ENCODE assay signal across 15 cellular contexts in genomic region chr22:49156662-49157285, GRCh38.
DNase-seq lines count a peak whose midpoint lies in the region; ATAC-seq and TF ChIP-seq lines count a peak whose summit lies in the region.
"Had no signal": no experiment of that assay in that cellular context is flagged by ENCODE, and none has a peak within 500 bp of the region (broad histone marks: within the 10 kb centered on the region; RNA-seq: fewer than 3 reads in every experiment).

No MANE protein-coding gene starts in this region.

- WGBS in hepatocyte (ENCODE audit: low lambda C conversion rate, missing lambda C conversion rate), result 64% methylated on average over 17 of the region's 17 CpGs

- H3K27ac ChIP-seq in hepatocyte, result no peak overlapping the region
- H3K27ac ChIP-seq: breast epithelium had no signal

- no peak overlapping the region for H3K4me2 ChIP-seq in hepatocyte

- no peaks in the 10 kb centered on the region for H3K79me2 ChIP-seq in hepatocyte

- no peak overlapping the region for H2AFZ ChIP-seq in hepatocyte

- H3K4me3 ChIP-seq in hepatocyte (no peak overlapping the region), BE2C (ENCODE audit: low read depth, low read length) (no peak overlapping the region)
- H3K4me3 ChIP-seq: breast epithelium, HAP-1 had no signal

- H4K20me1 ChIP-seq in hepatocyte (ENCODE audit: insufficient read depth, poor library complexity, severe bottlenecking), result no peaks in the 10 kb centered on the region

- H3K9me3 ChIP-seq in hepatocyte (ENCODE audit: low read depth) (no peaks in the 10 kb centered on the region), BE2C (no peaks in the 10 kb centered on the region; the same call in 1 of the 2 replicates)
- H3K9me3 ChIP-seq: HAP-1 had no signal

- H3K27me3 ChIP-seq in hepatocyte (no peaks in the 10 kb centered on the region), BE2C (no peaks in the 10 kb centered on the region)

- peaks cover 13% of the 10 kb centered on the region for H3K4me1 ChIP-seq in hepatocyte (ENCODE audit: insufficient read depth)
- H3K4me1 ChIP-seq in BE2C, result no peaks in the 10 kb centered on the region
- H3K4me1 ChIP-seq: breast epithelium, HAP-1 had no signal

- no peak for TF ChIP-seq CTCF in hepatocyte (IDR thresholded peaks at IDR 0.05; ENCODE audit: poor library complexity)
- TF ChIP-seq CTCF in BE2C (IDR thresholded peaks at IDR 0.05; ENCODE audit: low read depth, low read length), result no peak

- H3K36me3 ChIP-seq in hepatocyte (replicated peaks; ENCODE audit: insufficient read depth, low read depth) (no peaks in the 10 kb centered on the region), BE2C (no peaks in the 10 kb centered on the region)
- H3K36me3 ChIP-seq: breast epithelium, HAP-1 had no signal

- no peaks in the 10 kb centered on the region for H3K9me2 ChIP-seq in hepatocyte (replicated peaks; ENCODE audit: insufficient read depth)

- ATAC-seq in stimulated activated naive CD8-positive, alpha-beta T cell treated with anti-CD3 and anti-CD28 coated beads, Interleukin-15, Interleukin-2, amounts not matched to agents 100 U/mL and 50 U/mL, for 24 hours, result no peak
- ATAC-seq: activated naive CD4-positive, alpha-beta T cell treated with anti-CD3 and anti-CD28 coated beads, Interleukin-2, amount 50 U/mL, for 72 hours; sciatic nerve; stimulated activated naive B cell treated with anti-CD40 and anti-IgM and Interleukin-4, amounts not matched to agents 10 μg/mL and 1 μg/mL and 100 μg/mL, for 72 hours had no signal

- DNase-seq in COR-L47 (lab: John Stamatoyannopoulos, UW) (peak; percentile 99), NCI-H128 (lab: John Stamatoyannopoulos, UW; ENCODE audit: unreplicated experiment) (peak; percentile 82), NCI-H510A (lab: John Stamatoyannopoulos, UW) (peak; percentile 89), hepatocyte (ENCODE audit: low spot score) (peak; percentile 55), BE2C (no peak), islet precursor cell (no peak), NCI-H2227 (lab: John Stamatoyannopoulos, UW; ENCODE audit: unreplicated experiment) (no peak)
- DNase-seq in stimulated activated naive CD8-positive, alpha-beta T cell treated with anti-CD3 and anti-CD28 coated beads, Interleukin-15, Interleukin-2, amounts not matched to agents 100 U/mL and 50 U/mL, for 24 hours, result no peak
- DNase-seq: activated CD4-positive, alpha-beta T cell treated with anti-CD3 and anti-CD28 coated beads for 4 hours; IMR-90; stimulated activated naive B cell treated with anti-CD40 and anti-IgM and Interleukin-4, amounts not matched to agents 10 μg/mL and 1 μg/mL and 100 μg/mL, for 72 hours had no signal

Comparison
In these comparisons a context has a peak if more than half of its experiments do, and no peak if none do; other contexts are left out.
1. DNase-seq: peak in COR-L47 (single experiment), NCI-H128 (single experiment), NCI-H510A (single experiment) and hepatocyte (single experiment); none in BE2C (single experiment), islet precursor cell (single experiment), stimulated activated naive CD8-positive, alpha-beta T cell treated with anti-CD3 and anti-CD28 coated beads, Interleukin-15, Interleukin-2, amounts not matched to agents 100 U/mL and 50 U/mL, for 24 hours (single experiment) and NCI-H2227 (single experiment).